ENCODE assay signal across 9 cellular contexts in the genomic region with DNA sequence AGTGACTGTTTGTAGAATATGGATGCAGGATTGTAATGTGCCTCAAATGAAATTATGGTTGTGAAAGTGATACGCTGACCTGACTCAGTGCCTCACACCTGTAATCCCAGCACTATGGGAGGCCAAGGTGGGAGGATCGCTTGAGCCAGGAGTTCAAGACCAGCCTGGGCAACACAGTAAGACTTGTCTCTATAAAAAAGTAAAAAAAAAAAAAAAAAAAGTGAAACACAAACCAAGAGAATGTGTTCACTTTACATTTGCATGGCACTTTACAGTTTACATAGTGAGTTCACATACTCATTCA.
A peak's percentile ranks its signal among the peaks of the same experiment; 100 is the strongest.
DNase-seq lines count a peak whose midpoint lies in the region; ATAC-seq and TF ChIP-seq lines count a peak whose summit lies in the region.
"Had no signal": no experiment of that assay in that cellular context is flagged by ENCODE, and none has a peak within 500 bp of the region (broad histone marks: within the 10 kb centered on the region; RNA-seq: fewer than 3 reads in every experiment).

No MANE protein-coding gene starts in this region.

- no peak overlapping the region for H3K27ac ChIP-seq in BLaER1
- H3K27ac ChIP-seq in MM.1S (ENCODE audit: low read length): peak overlapping the region; percentile 72; the same call in 1 of the 2 replicates
- H3K27ac ChIP-seq in duodenal mucosa (ENCODE audit: low read depth, low read length): no peak overlapping the region

- H3K27me3 Mint-ChIP-seq in nephron (ENCODE audit: low read depth): peaks cover 4% of the 10 kb centered on the region

- no peaks in the 10 kb centered on the region for H3K27me3 ChIP-seq in BLaER1
- H3K27me3 ChIP-seq in MM.1S (replicated peaks; ENCODE audit: insufficient read depth, low read length): no peaks in the 10 kb centered on the region
- H3K27me3 ChIP-seq in duodenal mucosa (ENCODE audit: control insufficient read depth in 1 of 2, insufficient read depth in 2 of 2, low read length in 2 of 2): no peaks in the 10 kb centered on the region

- peaks cover 14% of the 10 kb centered on the region for H3K36me3 Mint-ChIP-seq in nephron (ENCODE audit: low read depth)

- peaks cover 36% of the 10 kb centered on the region for H3K4me1 ChIP-seq in BLaER1
- peaks cover 56% of the 10 kb centered on the region for H3K4me1 ChIP-seq in MM.1S (ENCODE audit: low read length)
- peaks cover 43 to 49% of the 10 kb centered on the region in 2 donors for H3K4me1 ChIP-seq in duodenal mucosa (ENCODE audit: control insufficient read depth in 1 of 2, insufficient read depth in 2 of 2, low read length in 2 of 2)

- peak overlapping the region in 2 of 3 experiments; percentile 84 to 85 for H3K27ac Mint-ChIP-seq in nephron

- H3K9me2 ChIP-seq in MM.1S (replicated peaks; ENCODE audit: insufficient read depth, low read length): no peaks in the 10 kb centered on the region

- H3K4me2 ChIP-seq in BLaER1 (0 out of 2 replicates have a peak overlapping the region, but pooled peaks have one; percentile 93), MM.1S (ENCODE audit: low read depth, low read length) (peak overlapping the region; percentile 75)

- H3K4me1 Mint-ChIP-seq in nephron: peaks cover 43% of the 10 kb centered on the region

- H3K4me3 ChIP-seq in BLaER1: no peak overlapping the region
- peak overlapping the region; percentile 31; the same call in 1 of the 2 replicates for H3K4me3 ChIP-seq in MM.1S (ENCODE audit: low read length)
- peak overlapping the region; percentile 37 to 76 for H3K4me3 ChIP-seq in duodenal mucosa (ENCODE audit: low read depth in 1 of 2, low read length in 2 of 2)

- TF ChIP-seq CTCF in MM.1S (IDR thresholded peaks at IDR 0.05; ENCODE audit: low read length) (no peak), nephron (IDR thresholded peaks at IDR 0.05; ENCODE audit: unreplicated experiment in 3 of 3) (no peak)

- H2AFZ ChIP-seq in MM.1S (ENCODE audit: low read length): no peak overlapping the region

- H3K36me3 ChIP-seq in BLaER1 (peaks cover 25% of the 10 kb centered on the region), MM.1S (replicated peaks; ENCODE audit: insufficient read depth, low read length) (no peaks in the 10 kb centered on the region; the same call in 1 of the 2 replicates), duodenal mucosa (ENCODE audit: control insufficient read depth in 1 of 2, insufficient read depth in 2 of 2, low read length in 2 of 2) (peaks cover 7 to 13% of the 10 kb centered on the region in 2 donors)

- no peaks in the 10 kb centered on the region for H3K9me3 ChIP-seq in BLaER1
- no peaks in the 10 kb centered on the region for H3K9me3 ChIP-seq in MM.1S (replicated peaks; ENCODE audit: insufficient read depth, low read length)
- no peaks in the 10 kb centered on the region for H3K9me3 ChIP-seq in duodenal mucosa (ENCODE audit: control insufficient read depth in 1 of 2, low read length in 2 of 2)

- ATAC-seq in HG03354 (IDR thresholded peaks at IDR 0.05; ENCODE audit: poor library complexity, severe bottlenecking, unreplicated experiment) (no peak), HG03565 (IDR thresholded peaks at IDR 0.05; ENCODE audit: unreplicated experiment) (no peak), HG02798 (IDR thresholded peaks at IDR 0.05; ENCODE audit: poor library complexity, unreplicated experiment) (no peak)

- H3K9me3 Mint-ChIP-seq in nephron: no peaks in the 10 kb centered on the region

- H3F3A ChIP-seq in MM.1S (ENCODE audit: insufficient read depth, low read length): peaks cover 42% of the 10 kb centered on the region

- H4K20me1 ChIP-seq in BLaER1 (no peaks in the 10 kb centered on the region), MM.1S (ENCODE audit: insufficient read depth, low read length) (no peaks in the 10 kb centered on the region)

- DNase-seq in MM.1S: no peak
- no peak for DNase-seq in DMS153 treated with DMSO at 0.1 percent for 48 hours (lab: John Stamatoyannopoulos, UW; ENCODE audit: unreplicated experiment)
- DNase-seq: effector CD8-positive, alpha-beta T cell had no signal

- peaks cover 35% of the 10 kb centered on the region for H3K79me2 ChIP-seq in MM.1S (ENCODE audit: low read length)

- peak overlapping the region; percentile 87 to 90 (median 89) for H3K4me3 Mint-ChIP-seq in nephron

- no peak overlapping the region for H3K9ac ChIP-seq in BLaER1
- no peak overlapping the region for H3K9ac ChIP-seq in MM.1S (ENCODE audit: low read length)
- H3K9ac ChIP-seq in duodenal mucosa (ENCODE audit: low read depth in 1 of 2, low read length in 2 of 2): peak overlapping the region in 1 of 2 donors; percentile 16
